In the genomic region with DNA sequence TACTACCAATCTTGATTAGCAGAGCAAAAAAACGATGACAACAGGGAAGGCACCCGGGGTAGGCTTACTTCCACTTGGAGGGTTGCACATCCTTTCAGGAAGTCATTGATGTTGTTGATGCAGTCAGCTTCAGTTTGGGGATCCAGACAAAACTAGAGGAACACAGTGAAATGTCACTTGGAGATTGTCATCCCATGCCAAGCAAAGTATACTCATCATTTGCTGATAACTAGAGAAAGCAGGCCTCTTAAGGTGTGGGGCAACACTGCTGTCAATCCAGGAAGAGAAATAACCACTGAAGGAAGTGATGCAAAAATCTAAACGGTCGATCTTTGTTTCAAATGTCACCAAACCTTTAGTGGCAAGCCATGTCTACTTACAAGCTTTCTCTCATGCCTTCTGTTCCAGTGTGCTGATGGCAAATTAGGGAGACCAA, we compare ENCODE assay signal across 9 cellular contexts. TPM values are rescaled to one million over a fixed set of nuclear protein-coding genes. Genes with fewer than 3 reads are reported as not detected.
DNase-seq lines count a peak whose midpoint lies in the region; ATAC-seq, FAIRE-seq and TF ChIP-seq lines count a peak whose summit lies in the region.
"Had no signal": no experiment of that assay in that cellular context is flagged by ENCODE, and none has a peak within 500 bp of the region (broad histone marks: within the 10 kb centered on the region; RNA-seq: fewer than 3 reads in every experiment).

No MANE protein-coding gene starts in this region.

- no peaks in the 10 kb centered on the region for H3K9me3 Mint-ChIP-seq in naive thymus-derived CD8-positive, alpha-beta T cell

- H3K36me3 Mint-ChIP-seq in T-helper 17 cell (ENCODE audit: low read depth) = peaks cover 2% of the 10 kb centered on the region
- peaks cover 0 to 27% (median 0%) of the 10 kb centered on the region in 3 donors for H3K36me3 Mint-ChIP-seq in naive thymus-derived CD8-positive, alpha-beta T cell

- no peaks in the 10 kb centered on the region for H3K27me3 Mint-ChIP-seq in T-helper 17 cell
- H3K27me3 Mint-ChIP-seq in naive thymus-derived CD8-positive, alpha-beta T cell = no peaks in the 10 kb centered on the region

- FAIRE-seq in urothelium cell line (lab: Jason Lieb, UNC) = no peak

- TF ChIP-seq CTCF in GM12864 (IDR thresholded peaks at IDR 0.05; ENCODE audit: low read depth, low read length, missing control alignments) (no peak), dorsolateral prefrontal cortex (IDR thresholded peaks at IDR 0.05 in 54 of 56, conservative IDR thresholded peaks at IDR 0.05 in 2 of 56; ENCODE audit: low read depth in 1 of 56, partially characterized antibody in 56 of 56) (no peak)

- intact Hi-C loops in dorsolateral prefrontal cortex (cut with DNase I) = no loop called here

- no peak for DNase-seq in GM12864 (ENCODE audit: low read depth)
- no peak for DNase-seq in T-helper 17 cell
- DNase-seq in naive thymus-derived CD8-positive, alpha-beta T cell = peak in 3 of 10 donors; percentile 20 to 47 (median 46)
- no peak for DNase-seq in A172 (ENCODE audit: low spot score)
- DNase-seq in urothelium cell line (ENCODE audit: low spot score) = no peak
- no peak for DNase-seq in dorsolateral prefrontal cortex
- DNase-seq in activated CD8-positive, alpha-beta memory T cell treated with anti-CD3 and anti-CD28 coated beads, Interleukin-2, amount 50 U/mL, for 48 hours = no peak
- DNase-seq: stimulated activated CD4-positive, alpha-beta T cell treated with anti-CD3 and anti-CD28 coated beads, Interleukin-4, amount 100 ng/mL, for 4 hours had no signal

- H3K27me3 ChIP-seq in dorsolateral prefrontal cortex = peaks cover 0 to 37% (median 6%) of the 10 kb centered on the region in 45 donors

- ATAC-seq in HG02610 (IDR thresholded peaks at IDR 0.05; ENCODE audit: unreplicated experiment) (peak; percentile 47), T-helper 17 cell (peak; percentile 77)
- ATAC-seq in naive thymus-derived CD8-positive, alpha-beta T cell = peak; percentile 69 to 71

- peak overlapping the region; percentile 61 for H3K4me3 ChIP-seq in GM12864 (ENCODE audit: low read depth, low read length)
- H3K4me3 ChIP-seq in dorsolateral prefrontal cortex = peak overlapping the region in 23 of 59 donors; percentile 6 to 52 (median 35)

- peak overlapping the region; percentile 94 for H3K4me3 Mint-ChIP-seq in T-helper 17 cell
- peak overlapping the region; percentile 89 to 96 (median 94) for H3K4me3 Mint-ChIP-seq in naive thymus-derived CD8-positive, alpha-beta T cell

- H3K9me3 ChIP-seq in T-helper 17 cell (ENCODE audit: control insufficient read depth, low read length, poor library complexity, severe bottlenecking) = no peaks in the 10 kb centered on the region

- POLR2A ChIA-PET in naive thymus-derived CD8-positive, alpha-beta T cell (lab: Charles Lee) = interaction anchor here (0.7 to 3.9 kb wide), 5 partner anchors 12 to 152 kb away, joined by 3 to 38 read pairs (median 4); partner anchors contain the start of gene RBMX

- peaks cover 44% of the 10 kb centered on the region for H3K4me1 Mint-ChIP-seq in T-helper 17 cell
- peaks cover 28 to 78% (median 70%) of the 10 kb centered on the region in 4 donors for H3K4me1 Mint-ChIP-seq in naive thymus-derived CD8-positive, alpha-beta T cell

- H3K27ac Mint-ChIP-seq in T-helper 17 cell = peak overlapping the region; percentile 96
- peak overlapping the region; percentile 88 to 100 (median 94) for H3K27ac Mint-ChIP-seq in naive thymus-derived CD8-positive, alpha-beta T cell

- peak overlapping the region in 8 of 59 donors; percentile 0 to 57 (median 26) for H3K27ac ChIP-seq in dorsolateral prefrontal cortex

RNA-seq across cellular contexts. Expression of gene ARHGEF6, which starts 1.4 kb away (rescaled TPM):
- total RNA-seq in T-helper 17 cell = 10 to 100 TPM; 68.6 to 70.7 TPM
- total RNA-seq in naive thymus-derived CD8-positive, alpha-beta T cell = 10 to 100 TPM; 75.0 to 82.0 TPM
- 10 to 100 TPM; 69.8 to 76.4 (median 75.4) TPM for polyA plus RNA-seq in naive thymus-derived CD8-positive, alpha-beta T cell
- 5.0 and 5.2 TPM in 2 replicates for total RNA-seq in A172 (2014; rRNA removed; shearing (Covaris generic))
- total RNA-seq in dorsolateral prefrontal cortex = 10 to 100 TPM; 17.3 to 41.6 (median 28.0) TPM
